In genomic region chr4:113059783-113060182, GRCh38 we compare ENCODE assay signal across 1 cellular context.
TF ChIP-seq lines count a peak whose summit lies in the region.

No MANE protein-coding gene starts in this region.

TF ChIP-seq in SK-N-SH treated with all-trans-retinoic acid at 6 μM for 48 hours, 23 proteins besides CTCF, POLR2A, EP300 and RAD21 (continued from another document):
- TF ChIP-seq ZFP3 (CRISPR knock-in tag; IDR thresholded peaks at IDR 0.05), result no peak
